9 cellular contexts compared by ENCODE assay signal in the genomic region with DNA sequence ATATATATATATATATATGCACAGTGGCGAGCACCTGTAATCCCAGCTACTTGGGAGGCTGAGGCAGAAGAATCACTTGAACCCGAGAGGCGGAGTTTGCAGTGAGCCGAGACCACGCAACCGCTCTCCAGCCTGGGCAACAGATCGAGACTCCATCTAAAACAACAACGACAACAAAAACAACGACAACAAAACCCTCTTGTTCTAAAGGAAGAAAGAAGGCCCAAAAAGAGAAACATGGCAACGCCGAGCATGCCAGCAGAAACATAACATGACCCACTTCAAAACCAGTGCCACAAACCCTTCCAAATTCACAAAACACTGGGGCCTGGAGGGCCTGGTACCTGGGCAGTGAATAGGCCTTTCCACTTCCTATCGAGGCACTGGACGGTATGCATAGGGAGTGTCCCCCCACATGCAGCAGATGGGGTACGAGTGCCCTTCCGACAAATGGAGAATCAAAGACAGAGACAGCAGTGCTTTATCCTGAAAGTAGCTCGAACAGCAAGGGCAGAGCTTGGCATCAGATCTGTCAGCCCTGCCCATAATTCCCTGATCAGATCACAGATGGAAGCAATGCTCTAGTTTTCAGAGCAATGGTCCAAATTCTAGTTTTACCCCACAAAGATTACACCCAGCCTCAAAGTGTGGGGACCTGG. TPM values are rescaled to one million over a fixed set of nuclear protein-coding genes. Genes with fewer than 3 reads are reported as not detected.
DNase-seq lines count a peak whose midpoint lies in the region; ATAC-seq and TF ChIP-seq lines count a peak whose summit lies in the region.
"Had no signal": no experiment of that assay in that cellular context is flagged by ENCODE, and none has a peak within 500 bp of the region (broad histone marks: within the 10 kb centered on the region; RNA-seq: fewer than 3 reads in every experiment).

No MANE protein-coding gene starts in this region.

- H3K9me3 ChIP-seq in left ventricle myocardium inferior (replicated peaks) (no peaks in the 10 kb centered on the region), ascending aorta (no peaks in the 10 kb centered on the region), muscle layer of duodenum (ENCODE audit: control insufficient read depth in 1 of 2, low read length in 2 of 2) (no peaks in the 10 kb centered on the region), uterus (no peaks in the 10 kb centered on the region)

- H3K27ac ChIP-seq in left ventricle myocardium inferior (replicated peaks) (peak overlapping the region; percentile 94), ascending aorta (peak overlapping the region; percentile 94 to 98), muscle layer of duodenum (ENCODE audit: low read length) (peak overlapping the region; percentile 70), uterus (peak overlapping the region; percentile 51 to 89)

- TF ChIP-seq CTCF in left ventricle myocardium inferior (IDR thresholded peaks at IDR 0.05; ENCODE audit: borderline replicate concordance), result no peak
- TF ChIP-seq CTCF in ascending aorta (IDR thresholded peaks at IDR 0.05), result no peak
- TF ChIP-seq CTCF in uterus (IDR thresholded peaks at IDR 0.05), result no peak

- H3K36me3 ChIP-seq in left ventricle myocardium inferior (no peaks in the 10 kb centered on the region), ascending aorta (no peaks in the 10 kb centered on the region), muscle layer of duodenum (ENCODE audit: control insufficient read depth in 1 of 2, insufficient read depth in 2 of 2, low read length in 2 of 2) (peaks cover 0 to 5% of the 10 kb centered on the region in 2 donors), uterus (no peaks in the 10 kb centered on the region)

- DNase-seq in left ventricle myocardium inferior (no peak), cardiac septum (ENCODE audit: low spot score) (no peak), ascending aorta (ENCODE audit: low spot score in 2 of 2) (no peak), uterus (no peak), NCI-H2081 treated with DMSO at 0.1 percent for 48 hours (lab: John Stamatoyannopoulos, UW) (no peak), NCI-H2029 treated with DMSO at 0.1 percent for 48 hours (lab: John Stamatoyannopoulos, UW) (no peak)
- DNase-seq: NCI-H69 had no signal

- intact Hi-C loops in left ventricle myocardium inferior (cut with micrococcal nuclease), result loop anchor here (5.0 kb wide), 2 partner anchors 159 to 354 kb away; no protein-coding TSS in a partner anchor
- intact Hi-C loops in cardiac septum (cut with DNase I), result no loop called here
- intact Hi-C loops in ascending aorta (cut with DNase I), result no loop called here
- intact Hi-C loops in uterus (cut with DNase I; ENCODE audit: low total_unique reads), result loop anchor here (10.0 kb wide), 3 partner anchors 72 to 472 kb away; no protein-coding TSS in a partner anchor

- peaks cover 87% of the 10 kb centered on the region for H3K4me1 ChIP-seq in left ventricle myocardium inferior
- peaks cover 19 to 67% of the 10 kb centered on the region in 2 donors for H3K4me1 ChIP-seq in ascending aorta
- H3K4me1 ChIP-seq in muscle layer of duodenum (ENCODE audit: control insufficient read depth in 1 of 2, insufficient read depth in 2 of 2, low read length in 2 of 2), result peaks cover 30 to 36% of the 10 kb centered on the region in 2 donors
- H3K4me1 ChIP-seq in uterus, result peaks cover 10 to 16% of the 10 kb centered on the region in 2 donors

- no peak for ATAC-seq in HG02970 (IDR thresholded peaks at IDR 0.05; ENCODE audit: low FRiP score, unreplicated experiment)

- H3K27me3 ChIP-seq in left ventricle myocardium inferior (ENCODE audit: low read depth), result no peaks in the 10 kb centered on the region
- no peaks in the 10 kb centered on the region for H3K27me3 ChIP-seq in ascending aorta
- H3K27me3 ChIP-seq in muscle layer of duodenum (ENCODE audit: low read depth, low read length), result no peaks in the 10 kb centered on the region
- no peaks in the 10 kb centered on the region for H3K27me3 ChIP-seq in uterus

- H3K4me3 ChIP-seq in left ventricle myocardium inferior (no peak overlapping the region), ascending aorta (no peak overlapping the region), muscle layer of duodenum (ENCODE audit: low read depth in 1 of 2, low read length in 2 of 2) (no peak overlapping the region), uterus (no peak overlapping the region)

- TF ChIP-seq POLR2A in uterus (IDR thresholded peaks at IDR 0.05), result no peak

RNA-seq across cellular contexts. Expression of a gene that starts 52.0 kb away (rescaled TPM):
- total RNA-seq in left ventricle myocardium inferior (84.1 TPM), cardiac septum (81.9 TPM), ascending aorta (25.3 TPM), uterus (100 to 1,000 TPM in 2 of 4 donors, 10 to 100 TPM in 2; 72.9 to 149 (median 110) TPM)

Comparison
In these comparisons a context has a peak if more than half of its experiments do, and no peak if none do; other contexts are left out.
1. intact Hi-C loops: an anchor here in left ventricle myocardium inferior (5.0 kb wide) and uterus (10.0 kb wide); none called in cardiac septum and ascending aorta.